Comparison of ENCODE assay signal across 3 cellular contexts in genomic region chr10:11878776-11879175, GRCh38.
TF ChIP-seq lines count a peak whose summit lies in the region.

No MANE protein-coding gene starts in this region.

TF ChIP-seq in HCT116, 20 proteins besides CTCF, POLR2A, EP300 and RAD21 (continues in another document):
- TF ChIP-seq CEBPB (IDR thresholded peaks at IDR 0.05; ENCODE audit: low read depth) = no peak
- TF ChIP-seq EZH2phosphoT487 (IDR thresholded peaks at IDR 0.05; ENCODE audit: borderline replicate concordance) = no peak
- no peak for TF ChIP-seq YY1 (IDR thresholded peaks at IDR 0.05; ENCODE audit: extremely low read depth, insufficient replicate concordance, low read depth, low read length)
- no peak for TF ChIP-seq ZNF274 (IDR thresholded peaks at IDR 0.05; ENCODE audit: low read depth, low read length)
- no peak for TF ChIP-seq FOSL1 (IDR thresholded peaks at IDR 0.05; ENCODE audit: low read depth)
- TF ChIP-seq SIN3A (IDR thresholded peaks at IDR 0.05; ENCODE audit: low read depth) = no peak
- TF ChIP-seq, protein P1, sequence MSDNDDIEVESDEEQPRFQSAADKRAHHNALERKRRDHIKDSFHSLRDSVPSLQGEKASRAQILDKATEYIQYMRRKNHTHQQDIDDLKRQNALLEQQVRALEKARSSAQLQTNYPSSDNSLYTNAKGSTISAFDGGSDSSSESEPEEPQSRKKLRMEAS (IDR thresholded peaks at IDR 0.05) = no peak
- TF ChIP-seq JUND (IDR thresholded peaks at IDR 0.05) = no peak
- TF ChIP-seq EZH2 (IDR thresholded peaks at IDR 0.05) = no peak
- TF ChIP-seq, protein P2, sequence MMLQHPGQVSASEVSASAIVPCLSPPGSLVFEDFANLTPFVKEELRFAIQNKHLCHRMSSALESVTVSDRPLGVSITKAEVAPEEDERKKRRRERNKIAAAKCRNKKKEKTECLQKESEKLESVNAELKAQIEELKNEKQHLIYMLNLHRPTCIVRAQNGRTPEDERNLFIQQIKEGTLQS (IDR thresholded peaks at IDR 0.05) = no peak
- TF ChIP-seq, protein P3, sequence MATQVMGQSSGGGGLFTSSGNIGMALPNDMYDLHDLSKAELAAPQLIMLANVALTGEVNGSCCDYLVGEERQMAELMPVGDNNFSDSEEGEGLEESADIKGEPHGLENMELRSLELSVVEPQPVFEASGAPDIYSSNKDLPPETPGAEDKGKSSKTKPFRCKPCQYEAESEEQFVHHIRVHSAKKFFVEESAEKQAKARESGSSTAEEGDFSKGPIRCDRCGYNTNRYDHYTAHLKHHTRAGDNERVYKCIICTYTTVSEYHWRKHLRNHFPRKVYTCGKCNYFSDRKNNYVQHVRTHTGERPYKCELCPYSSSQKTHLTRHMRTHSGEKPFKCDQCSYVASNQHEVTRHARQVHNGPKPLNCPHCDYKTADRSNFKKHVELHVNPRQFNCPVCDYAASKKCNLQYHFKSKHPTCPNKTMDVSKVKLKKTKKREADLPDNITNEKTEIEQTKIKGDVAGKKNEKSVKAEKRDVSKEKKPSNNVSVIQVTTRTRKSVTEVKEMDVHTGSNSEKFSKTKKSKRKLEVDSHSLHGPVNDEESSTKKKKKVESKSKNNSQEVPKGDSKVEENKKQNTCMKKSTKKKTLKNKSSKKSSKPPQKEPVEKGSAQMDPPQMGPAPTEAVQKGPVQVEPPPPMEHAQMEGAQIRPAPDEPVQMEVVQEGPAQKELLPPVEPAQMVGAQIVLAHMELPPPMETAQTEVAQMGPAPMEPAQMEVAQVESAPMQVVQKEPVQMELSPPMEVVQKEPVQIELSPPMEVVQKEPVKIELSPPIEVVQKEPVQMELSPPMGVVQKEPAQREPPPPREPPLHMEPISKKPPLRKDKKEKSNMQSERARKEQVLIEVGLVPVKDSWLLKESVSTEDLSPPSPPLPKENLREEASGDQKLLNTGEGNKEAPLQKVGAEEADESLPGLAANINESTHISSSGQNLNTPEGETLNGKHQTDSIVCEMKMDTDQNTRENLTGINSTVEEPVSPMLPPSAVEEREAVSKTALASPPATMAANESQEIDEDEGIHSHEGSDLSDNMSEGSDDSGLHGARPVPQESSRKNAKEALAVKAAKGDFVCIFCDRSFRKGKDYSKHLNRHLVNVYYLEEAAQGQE (IDR thresholded peaks at IDR 0.05; ENCODE audit: low read depth) = no peak
- no peak for TF ChIP-seq ELF1 (IDR thresholded peaks at IDR 0.05; ENCODE audit: borderline replicate concordance, low read depth)
- no peak for TF ChIP-seq SRF (IDR thresholded peaks at IDR 0.05; ENCODE audit: low read depth)
- TF ChIP-seq TCF7L2 (IDR thresholded peaks at IDR 0.05; ENCODE audit: borderline replicate concordance, extremely low read depth, insufficient read depth, insufficient read length) = no peak
- no peak for TF ChIP-seq ZBTB33 (IDR thresholded peaks at IDR 0.05; ENCODE audit: extremely low read depth, insufficient replicate concordance, low read length)
- no peak for TF ChIP-seq POLR2AphosphoS5 (IDR thresholded peaks at IDR 0.05; ENCODE audit: low read depth, low read length)
- TF ChIP-seq EGR1 (IDR thresholded peaks at IDR 0.05; ENCODE audit: low read depth) = no peak

TF ChIP-seq in H1, 55 proteins besides CTCF, POLR2A, EP300 and RAD21:
- TF ChIP-seq RBBP5 (IDR thresholded peaks at IDR 0.05; ENCODE audit: borderline replicate concordance, low read depth, low read length) (no peak), CBX5 (IDR thresholded peaks at IDR 0.05; ENCODE audit: low read depth, low read length) (no peak), GTF2F1 (IDR thresholded peaks at IDR 0.05; ENCODE audit: borderline replicate concordance, low read depth, low read length) (no peak), TBP (IDR thresholded peaks at IDR 0.05; ENCODE audit: low read depth, low read length) (no peak), TAF7 (optimal IDR thresholded peaks at IDR 0.05; ENCODE audit: borderline replicate concordance, low read depth, low read length) (no peak), SIN3A (conservative IDR thresholded peaks at IDR 0.05 in 1 of 2, IDR thresholded peaks at IDR 0.05 in 1 of 2; ENCODE audit: low read depth in 1 of 2, low read length in 2 of 2) (no peak), SP4 (IDR thresholded peaks at IDR 0.05; ENCODE audit: low read length) (no peak), YY1 (IDR thresholded peaks at IDR 0.05; ENCODE audit: low read depth, low read length) (no peak), USF2 (IDR thresholded peaks at IDR 0.05; ENCODE audit: low read length) (no peak), KDM1A (IDR thresholded peaks at IDR 0.05; ENCODE audit: borderline replicate concordance, low read length) (no peak), JUND (IDR thresholded peaks at IDR 0.05; ENCODE audit: low read length) (no peak), BRCA1 (IDR thresholded peaks at IDR 0.05; ENCODE audit: low read depth, low read length) (no peak)
- TF ChIP-seq, protein P2 (IDR thresholded peaks at IDR 0.05; ENCODE audit: insufficient read depth, low read depth, low read length) = no peak

TF ChIP-seq in WTC11, 78 proteins besides CTCF, POLR2A, EP300 and RAD21:
- TF ChIP-seq NR3C1 (CRISPR knock-in tag; conservative IDR thresholded peaks at IDR 0.05; ENCODE audit: low read depth) (no peak), ZNF263 (CRISPR knock-in tag; IDR thresholded peaks at IDR 0.05; ENCODE audit: low read depth) (no peak), FOXJ3 (CRISPR knock-in tag; IDR thresholded peaks at IDR 0.05; ENCODE audit: borderline replicate concordance) (no peak), ZNF121 (CRISPR knock-in tag; IDR thresholded peaks at IDR 0.05) (no peak), EMX1 (CRISPR knock-in tag; IDR thresholded peaks at IDR 0.05) (no peak), ZNF317 (CRISPR knock-in tag; IDR thresholded peaks at IDR 0.05; ENCODE audit: borderline replicate concordance, low read depth) (no peak), CREB1 (CRISPR knock-in tag; IDR thresholded peaks at IDR 0.05) (no peak), TEAD4 (CRISPR knock-in tag; IDR thresholded peaks at IDR 0.05) (no peak), MYBL2 (CRISPR knock-in tag; IDR thresholded peaks at IDR 0.05) (no peak), ETV6 (CRISPR knock-in tag; IDR thresholded peaks at IDR 0.05) (no peak), FOXK1 (CRISPR knock-in tag; IDR thresholded peaks at IDR 0.05) (no peak), ZNF416 (CRISPR knock-in tag; IDR thresholded peaks at IDR 0.05) (no peak), MXD4 (CRISPR knock-in tag; IDR thresholded peaks at IDR 0.05; ENCODE audit: borderline replicate concordance) (no peak)
- TF ChIP-seq, protein P4, sequence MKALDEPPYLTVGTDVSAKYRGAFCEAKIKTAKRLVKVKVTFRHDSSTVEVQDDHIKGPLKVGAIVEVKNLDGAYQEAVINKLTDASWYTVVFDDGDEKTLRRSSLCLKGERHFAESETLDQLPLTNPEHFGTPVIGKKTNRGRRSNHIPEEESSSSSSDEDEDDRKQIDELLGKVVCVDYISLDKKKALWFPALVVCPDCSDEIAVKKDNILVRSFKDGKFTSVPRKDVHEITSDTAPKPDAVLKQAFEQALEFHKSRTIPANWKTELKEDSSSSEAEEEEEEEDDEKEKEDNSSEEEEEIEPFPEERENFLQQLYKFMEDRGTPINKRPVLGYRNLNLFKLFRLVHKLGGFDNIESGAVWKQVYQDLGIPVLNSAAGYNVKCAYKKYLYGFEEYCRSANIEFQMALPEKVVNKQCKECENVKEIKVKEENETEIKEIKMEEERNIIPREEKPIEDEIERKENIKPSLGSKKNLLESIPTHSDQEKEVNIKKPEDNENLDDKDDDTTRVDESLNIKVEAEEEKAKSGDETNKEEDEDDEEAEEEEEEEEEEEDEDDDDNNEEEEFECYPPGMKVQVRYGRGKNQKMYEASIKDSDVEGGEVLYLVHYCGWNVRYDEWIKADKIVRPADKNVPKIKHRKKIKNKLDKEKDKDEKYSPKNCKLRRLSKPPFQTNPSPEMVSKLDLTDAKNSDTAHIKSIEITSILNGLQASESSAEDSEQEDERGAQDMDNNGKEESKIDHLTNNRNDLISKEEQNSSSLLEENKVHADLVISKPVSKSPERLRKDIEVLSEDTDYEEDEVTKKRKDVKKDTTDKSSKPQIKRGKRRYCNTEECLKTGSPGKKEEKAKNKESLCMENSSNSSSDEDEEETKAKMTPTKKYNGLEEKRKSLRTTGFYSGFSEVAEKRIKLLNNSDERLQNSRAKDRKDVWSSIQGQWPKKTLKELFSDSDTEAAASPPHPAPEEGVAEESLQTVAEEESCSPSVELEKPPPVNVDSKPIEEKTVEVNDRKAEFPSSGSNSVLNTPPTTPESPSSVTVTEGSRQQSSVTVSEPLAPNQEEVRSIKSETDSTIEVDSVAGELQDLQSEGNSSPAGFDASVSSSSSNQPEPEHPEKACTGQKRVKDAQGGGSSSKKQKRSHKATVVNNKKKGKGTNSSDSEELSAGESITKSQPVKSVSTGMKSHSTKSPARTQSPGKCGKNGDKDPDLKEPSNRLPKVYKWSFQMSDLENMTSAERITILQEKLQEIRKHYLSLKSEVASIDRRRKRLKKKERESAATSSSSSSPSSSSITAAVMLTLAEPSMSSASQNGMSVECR (CRISPR knock-in tag; IDR thresholded peaks at IDR 0.05; ENCODE audit: borderline replicate concordance) = no peak
- TF ChIP-seq, protein P5, sequence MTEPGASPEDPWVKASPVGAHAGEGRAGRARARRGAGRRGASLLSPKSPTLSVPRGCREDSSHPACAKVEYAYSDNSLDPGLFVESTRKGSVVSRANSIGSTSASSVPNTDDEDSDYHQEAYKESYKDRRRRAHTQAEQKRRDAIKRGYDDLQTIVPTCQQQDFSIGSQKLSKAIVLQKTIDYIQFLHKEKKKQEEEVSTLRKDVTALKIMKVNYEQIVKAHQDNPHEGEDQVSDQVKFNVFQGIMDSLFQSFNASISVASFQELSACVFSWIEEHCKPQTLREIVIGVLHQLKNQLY (CRISPR knock-in tag; IDR thresholded peaks at IDR 0.05) = no peak
- TF ChIP-seq, protein P6, sequence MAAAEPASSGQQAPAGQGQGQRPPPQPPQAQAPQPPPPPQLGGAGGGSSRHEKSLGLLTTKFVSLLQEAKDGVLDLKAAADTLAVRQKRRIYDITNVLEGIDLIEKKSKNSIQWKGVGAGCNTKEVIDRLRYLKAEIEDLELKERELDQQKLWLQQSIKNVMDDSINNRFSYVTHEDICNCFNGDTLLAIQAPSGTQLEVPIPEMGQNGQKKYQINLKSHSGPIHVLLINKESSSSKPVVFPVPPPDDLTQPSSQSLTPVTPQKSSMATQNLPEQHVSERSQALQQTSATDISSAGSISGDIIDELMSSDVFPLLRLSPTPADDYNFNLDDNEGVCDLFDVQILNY (CRISPR knock-in tag; IDR thresholded peaks at IDR 0.05) = no peak
- TF ChIP-seq, protein P7, sequence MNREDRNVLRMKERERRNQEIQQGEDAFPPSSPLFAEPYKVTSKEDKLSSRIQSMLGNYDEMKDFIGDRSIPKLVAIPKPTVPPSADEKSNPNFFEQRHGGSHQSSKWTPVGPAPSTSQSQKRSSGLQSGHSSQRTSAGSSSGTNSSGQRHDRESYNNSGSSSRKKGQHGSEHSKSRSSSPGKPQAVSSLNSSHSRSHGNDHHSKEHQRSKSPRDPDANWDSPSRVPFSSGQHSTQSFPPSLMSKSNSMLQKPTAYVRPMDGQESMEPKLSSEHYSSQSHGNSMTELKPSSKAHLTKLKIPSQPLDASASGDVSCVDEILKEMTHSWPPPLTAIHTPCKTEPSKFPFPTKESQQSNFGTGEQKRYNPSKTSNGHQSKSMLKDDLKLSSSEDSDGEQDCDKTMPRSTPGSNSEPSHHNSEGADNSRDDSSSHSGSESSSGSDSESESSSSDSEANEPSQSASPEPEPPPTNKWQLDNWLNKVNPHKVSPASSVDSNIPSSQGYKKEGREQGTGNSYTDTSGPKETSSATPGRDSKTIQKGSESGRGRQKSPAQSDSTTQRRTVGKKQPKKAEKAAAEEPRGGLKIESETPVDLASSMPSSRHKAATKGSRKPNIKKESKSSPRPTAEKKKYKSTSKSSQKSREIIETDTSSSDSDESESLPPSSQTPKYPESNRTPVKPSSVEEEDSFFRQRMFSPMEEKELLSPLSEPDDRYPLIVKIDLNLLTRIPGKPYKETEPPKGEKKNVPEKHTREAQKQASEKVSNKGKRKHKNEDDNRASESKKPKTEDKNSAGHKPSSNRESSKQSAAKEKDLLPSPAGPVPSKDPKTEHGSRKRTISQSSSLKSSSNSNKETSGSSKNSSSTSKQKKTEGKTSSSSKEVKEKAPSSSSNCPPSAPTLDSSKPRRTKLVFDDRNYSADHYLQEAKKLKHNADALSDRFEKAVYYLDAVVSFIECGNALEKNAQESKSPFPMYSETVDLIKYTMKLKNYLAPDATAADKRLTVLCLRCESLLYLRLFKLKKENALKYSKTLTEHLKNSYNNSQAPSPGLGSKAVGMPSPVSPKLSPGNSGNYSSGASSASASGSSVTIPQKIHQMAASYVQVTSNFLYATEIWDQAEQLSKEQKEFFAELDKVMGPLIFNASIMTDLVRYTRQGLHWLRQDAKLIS (CRISPR knock-in tag; IDR thresholded peaks at IDR 0.05; ENCODE audit: borderline replicate concordance) = no peak
- TF ChIP-seq, protein P8, sequence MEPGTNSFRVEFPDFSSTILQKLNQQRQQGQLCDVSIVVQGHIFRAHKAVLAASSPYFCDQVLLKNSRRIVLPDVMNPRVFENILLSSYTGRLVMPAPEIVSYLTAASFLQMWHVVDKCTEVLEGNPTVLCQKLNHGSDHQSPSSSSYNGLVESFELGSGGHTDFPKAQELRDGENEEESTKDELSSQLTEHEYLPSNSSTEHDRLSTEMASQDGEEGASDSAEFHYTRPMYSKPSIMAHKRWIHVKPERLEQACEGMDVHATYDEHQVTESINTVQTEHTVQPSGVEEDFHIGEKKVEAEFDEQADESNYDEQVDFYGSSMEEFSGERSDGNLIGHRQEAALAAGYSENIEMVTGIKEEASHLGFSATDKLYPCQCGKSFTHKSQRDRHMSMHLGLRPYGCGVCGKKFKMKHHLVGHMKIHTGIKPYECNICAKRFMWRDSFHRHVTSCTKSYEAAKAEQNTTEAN (CRISPR knock-in tag; IDR thresholded peaks at IDR 0.05) = no peak
